Comparison of ENCODE assay signal across 8 cellular contexts in the genomic region with DNA sequence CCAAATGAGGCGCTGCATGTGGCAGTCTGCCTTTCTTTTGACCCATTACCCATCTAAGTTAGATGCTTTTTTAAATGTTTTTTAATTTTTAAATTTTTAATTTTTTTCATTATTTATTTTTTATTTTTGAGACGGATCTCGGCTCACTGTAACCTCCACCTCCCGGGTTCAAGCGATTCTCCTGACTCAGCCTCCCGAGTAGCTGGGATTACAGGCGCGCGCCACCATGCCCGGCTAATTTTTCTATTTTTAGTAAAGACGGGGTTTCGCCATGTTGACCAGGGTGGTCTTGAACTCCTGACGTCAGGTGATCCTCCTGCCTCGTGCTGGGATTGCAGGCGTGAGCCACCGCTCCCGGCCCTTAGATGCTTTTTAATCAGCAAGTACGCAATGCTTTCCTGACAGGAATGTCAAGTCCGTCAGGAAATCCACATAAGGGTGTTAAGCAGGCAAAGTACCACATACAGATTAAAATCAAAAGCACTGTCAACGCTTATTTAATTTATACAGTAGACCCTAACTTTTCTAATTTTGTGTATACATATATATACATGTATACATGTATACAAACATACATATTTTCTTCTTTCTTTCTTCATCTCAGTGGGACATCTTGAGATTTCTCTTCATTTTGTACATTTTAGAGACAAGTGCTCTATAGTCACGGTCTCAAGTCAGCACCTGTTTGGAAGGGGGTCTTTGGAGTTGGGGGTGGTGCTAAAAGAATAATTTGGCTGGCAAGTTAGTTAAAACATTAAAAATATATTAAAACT. TPM values are rescaled to one million over a fixed set of nuclear protein-coding genes. Genes with fewer than 3 reads are reported as not detected.
A peak's percentile ranks its signal among the peaks of the same experiment; 100 is the strongest.
DNase-seq lines count a peak whose midpoint lies in the region; ATAC-seq, FAIRE-seq and TF ChIP-seq lines count a peak whose summit lies in the region.

No MANE protein-coding gene starts in this region.

- peak overlapping the region; percentile 100 for H3K27ac ChIP-seq in CD8-positive, alpha-beta T cell (ENCODE audit: low read depth, low read length)
- H3K27ac ChIP-seq in SK-N-SH (ENCODE audit: low read depth in 2 of 2, low read length in 1 of 2): peak overlapping the region; percentile 20 to 97
- H3K27ac ChIP-seq in K562 (ENCODE audit: extremely low read depth, low read depth, low read length): no peak overlapping the region

- H3K79me2 ChIP-seq in SK-N-SH (ENCODE audit: insufficient read depth) (peaks cover 35% of the 10 kb centered on the region), K562 (ENCODE audit: control insufficient read depth, insufficient read depth, low read length) (no peaks in the 10 kb centered on the region)

- no TSS peak for BruUV-seq in K562 (replicated peaks; lab: Mats Ljungman, UMichigan)

- peak; percentile 8 for ATAC-seq in CD8-positive, alpha-beta T cell
- ATAC-seq in K562 (no peak), esophagus mucosa (no peak)

- H3K4me2 ChIP-seq in SK-N-SH (peak overlapping the region; percentile 25), K562 (ENCODE audit: insufficient read depth, low read length) (peak overlapping the region; percentile 72)

- H2AFZ ChIP-seq in SK-N-SH (ENCODE audit: low read depth) (no peak overlapping the region), K562 (ENCODE audit: low read depth, low read length) (peak overlapping the region; percentile 61)

- H4K20me1 ChIP-seq in SK-N-SH (ENCODE audit: insufficient read depth): no peaks in the 10 kb centered on the region
- no peaks in the 10 kb centered on the region for H4K20me1 ChIP-seq in K562 (replicated peaks; ENCODE audit: control insufficient read depth, insufficient read depth, low read length)

- peaks cover 6% of the 10 kb centered on the region for H3K4me1 ChIP-seq in CD8-positive, alpha-beta T cell (ENCODE audit: insufficient read depth, low read length)
- H3K4me1 ChIP-seq in SK-N-SH (ENCODE audit: control insufficient read depth in 1 of 2, insufficient read depth in 2 of 2, low read depth in 1 of 2, low read length in 1 of 2) (peaks cover 0 to 6% of the 10 kb centered on the region in 2 experiments; a peak in 2 of 4 replicates), K562 (replicated peaks in 1 of 2; ENCODE audit: control insufficient read depth in 2 of 2, insufficient read depth in 2 of 2, low read length in 2 of 2) (peaks cover 0 to 10% of the 10 kb centered on the region in 2 experiments; a peak in 3 of 5 replicates)

- CTCF ChIA-PET in CD8-positive, alpha-beta T cell (lab: Charles Lee): interaction anchor here (0.6 to 2.1 kb wide), 9 partner anchors 10 to 596 kb away, joined by 3 to 9 read pairs (median 4); no protein-coding TSS in a partner anchor
- CTCF ChIA-PET in SK-N-SH (lab: Yijun Ruan, JAX) (interaction anchor here (0.7 to 3.9 kb wide), 22 partner anchors 10 to 306 kb away, joined by 3 to 32 read pairs (median 3); a partner anchor contains a TSS), K562 (lab: Yijun Ruan, JAX; ENCODE audit: low intra/inter-chr PET ratio) (no interaction called here)

- POLR2A ChIA-PET in CD8-positive, alpha-beta T cell (lab: Charles Lee): interaction anchor here (0.7 to 2.7 kb wide), 8 partner anchors 9 to 801 kb away, joined by 3 to 11 read pairs (median 4); a partner anchor contains a TSS
- POLR2A ChIA-PET in SK-N-SH (lab: Yijun Ruan, JAX) (interaction anchor here (1.0 to 1.3 kb wide), 2 partner anchors 70 to 577 kb away, joined by 3 to 5 read pairs; no protein-coding TSS in a partner anchor), K562 (lab: Yijun Ruan, JAX) (interaction anchor here (0.7 to 1.8 kb wide), 3 partner anchors 29 to 206 kb away, joined by 3 to 7 read pairs (median 3); no protein-coding TSS in a partner anchor)

- no peaks in the 10 kb centered on the region for H3K9me3 Mint-ChIP-seq in CD8-positive, alpha-beta T cell
- peaks cover 0 to 5% (median 0%) of the 10 kb centered on the region in 3 donors for H3K9me3 Mint-ChIP-seq in IgD-negative memory B cell

- H3K4me1 Mint-ChIP-seq in CD8-positive, alpha-beta T cell (ENCODE audit: low read depth): peaks cover 22% of the 10 kb centered on the region
- peaks cover 11 to 20% (median 14%) of the 10 kb centered on the region in 3 donors for H3K4me1 Mint-ChIP-seq in IgD-negative memory B cell

- TF ChIP-seq CTCF in CD8-positive, alpha-beta T cell (IDR thresholded peaks at IDR 0.05): no peak
- TF ChIP-seq CTCF in SK-N-SH (IDR thresholded peaks at IDR 0.05) (no peak), K562 (IDR thresholded peaks at IDR 0.05 in 2 of 3, conservative IDR thresholded peaks at IDR 0.05 in 1 of 3; ENCODE audit: insufficient read depth in 2 of 3, low read depth in 1 of 3, low read length in 3 of 3) (no peak)

- H3K36me3 ChIP-seq in CD8-positive, alpha-beta T cell (ENCODE audit: insufficient read depth, low read length): no peaks in the 10 kb centered on the region
- peaks cover under 1 to 3% of the 10 kb centered on the region in 2 experiments for H3K36me3 ChIP-seq in SK-N-SH (replicated peaks in 1 of 2; ENCODE audit: control insufficient read depth in 1 of 2, insufficient read depth in 2 of 2, low read length in 1 of 2)
- no peaks in the 10 kb centered on the region for H3K36me3 ChIP-seq in K562 (ENCODE audit: control insufficient read depth, insufficient read depth, low read length)

- no peaks in the 10 kb centered on the region for H3K9me3 ChIP-seq in CD8-positive, alpha-beta T cell (ENCODE audit: low read length)
- H3K9me3 ChIP-seq in SK-N-SH (no peaks in the 10 kb centered on the region), K562 (replicated peaks; ENCODE audit: control insufficient read depth, insufficient read depth, low read depth, low read length) (no peaks in the 10 kb centered on the region)

- peaks cover 26% of the 10 kb centered on the region for H3F3A ChIP-seq in SK-N-SH (replicated peaks; ENCODE audit: insufficient read depth)

- H3K9me1 ChIP-seq in K562 (ENCODE audit: control insufficient read depth, insufficient read depth, low read length): no peaks in the 10 kb centered on the region

- H3K4me3 ChIP-seq in CD8-positive, alpha-beta T cell (ENCODE audit: low read depth, low read length): peak overlapping the region; percentile 75
- H3K4me3 ChIP-seq in SK-N-SH (ENCODE audit: low read depth in 2 of 2, low read length in 1 of 2) (peak overlapping the region; percentile 44 to 56), K562 (peak overlapping the region; percentile 28; the same call in 1 of the 2 replicates)

- H3K36me3 Mint-ChIP-seq in CD8-positive, alpha-beta T cell: peaks cover 5% of the 10 kb centered on the region
- H3K36me3 Mint-ChIP-seq in IgD-negative memory B cell: peaks cover 6% of the 10 kb centered on the region

- peak in 5 of 7 experiments; percentile 27 to 69 (median 33) for DNase-seq in CD8-positive, alpha-beta T cell
- DNase-seq in SK-N-SH (peak; percentile 20), K562 (ENCODE audit: extremely low read depth in 1 of 4, low spot score in 3 of 4) (peak in 1 of 4 experiments; percentile 79), inferior parietal cortex (ENCODE audit: extremely low spot score) (peak; percentile 60), iPS-NIHi11 (ENCODE audit: low spot score) (no peak)
- DNase-seq in stimulated activated CD4-positive, alpha-beta T cell treated with anti-CD3 and anti-CD28 coated beads, Interleukin-12 subunit alpha, Interleukin-12 subunit beta, amount 100 ng/mL, for 4 hours: peak; percentile 22

- H3K27ac Mint-ChIP-seq in CD8-positive, alpha-beta T cell: peak overlapping the region; percentile 99
- H3K27ac Mint-ChIP-seq in IgD-negative memory B cell: peak overlapping the region; percentile 100

- in situ Hi-C loops in K562 (cut with MboI): no loop called here

- H3K9ac ChIP-seq in SK-N-SH: no peak overlapping the region
- peak overlapping the region in 1 of 2 experiments; percentile 70; a peak in 1 of 4 replicates for H3K9ac ChIP-seq in K562 (ENCODE audit: insufficient read depth in 1 of 2, low read depth in 2 of 2, low read length in 2 of 2)

- no peak for FAIRE-seq in K562 (lab: Jason Lieb, UNC)

- H3K27me3 Mint-ChIP-seq in CD8-positive, alpha-beta T cell (ENCODE audit: low read depth): peaks cover 7% of the 10 kb centered on the region
- no peaks in the 10 kb centered on the region for H3K27me3 Mint-ChIP-seq in IgD-negative memory B cell

- TF ChIP-seq EP300 in SK-N-SH (IDR thresholded peaks at IDR 0.05; ENCODE audit: borderline replicate concordance in 1 of 2, low read depth in 1 of 2, low read length in 1 of 2) (no peak), K562 (IDR thresholded peaks at IDR 0.05; ENCODE audit: low read length) (no peak)

- TF ChIP-seq RAD21 in SK-N-SH (IDR thresholded peaks at IDR 0.05; ENCODE audit: low read length): no peak
- TF ChIP-seq RAD21 in K562 (CRISPR knock-in tag; conservative IDR thresholded peaks at IDR 0.05 in 1 of 2, IDR thresholded peaks at IDR 0.05 in 1 of 2): no peak

- WGBS in SK-N-SH (ENCODE audit: low lambda C conversion rate): 2% methylated on average over 21 of the region's 21 CpGs
- 3% methylated on average over 21 of the region's 21 CpGs for WGBS in K562 (ENCODE audit: insufficient coverage, low coverage, missing lambda C conversion rate)

- intact Hi-C loops in CD8-positive, alpha-beta T cell (cut with DNase I, micrococcal nuclease): loop anchor here (1.0 to 10.0 kb wide), 14 partner anchors 12 to 799 kb away; a partner anchor contains a TSS
- intact Hi-C loops in K562 (cut with micrococcal nuclease): loop anchor here (5.0 to 10.0 kb wide), 3 partner anchors 114 to 579 kb away; no protein-coding TSS in a partner anchor

- H3K27me3 ChIP-seq in CD8-positive, alpha-beta T cell (ENCODE audit: insufficient read depth, low read length): no peaks in the 10 kb centered on the region
- H3K27me3 ChIP-seq in SK-N-SH (ENCODE audit: insufficient read depth) (no peaks in the 10 kb centered on the region), K562 (ENCODE audit: control insufficient read depth in 2 of 2, insufficient read depth in 2 of 2, low read length in 2 of 2) (no peaks in the 10 kb centered on the region)

- H3K4me3 Mint-ChIP-seq in CD8-positive, alpha-beta T cell: peak overlapping the region; percentile 94
- peak overlapping the region; percentile 94 to 99 (median 97) for H3K4me3 Mint-ChIP-seq in IgD-negative memory B cell

- H3K9me2 ChIP-seq in SK-N-SH: no peaks in the 10 kb centered on the region

- no peak for TF ChIP-seq POLR2A in K562 (conservative IDR thresholded peaks at IDR 0.05)

RNA-seq across cellular contexts. Expression of a gene that starts 1.0 kb away (rescaled TPM):
- total RNA-seq in CD8-positive, alpha-beta T cell: under 1 TPM in 1 of 2 experiments, not detected in 1; 0.92 TPM
- polyA plus RNA-seq in IgD-negative memory B cell: 4.1 TPM
- polyA plus RNA-seq in SK-N-SH (2012; rRNA removed): 28.3 and 34.0 TPM in 2 replicates
- 36.6 and 45.8 TPM in 2 replicates for polyA plus RNA-seq in SK-N-SH (2012; cell fraction: cytosol; rRNA removed)
- 18.7 and 42.0 TPM in 2 replicates for polyA plus RNA-seq in SK-N-SH (2012; cell fraction: nucleus; rRNA removed)
- total RNA-seq in K562 (2011; cell fraction: chromatin; rRNA removed; ENCODE audit: low replicate concordance): 0.67 and 2.1 TPM in 2 replicates
- 0.17 and 1.1 TPM in 2 replicates for total RNA-seq in K562 (2011; cell fraction: nucleolus; rRNA removed)
- total RNA-seq in K562 (2011; cell fraction: nucleoplasm; rRNA removed): 2.0 and 3.2 TPM in 2 replicates
- total RNA-seq in K562 (2014; rRNA removed): 1.3 and 1.5 TPM in 2 replicates
- 1.7 and 2.0 TPM in 2 replicates for total RNA-seq in K562 (2014; rRNA removed; fragmentation: Illumina TruSeq; extraction: Trizol)
- 0.98 and 1.7 TPM in 2 replicates for total RNA-seq in K562 (2015; rRNA removed; fragmentation: Illumina TruSeq; extraction: Trizol)
- total RNA-seq in K562 (2021): 0.89 and 1.4 TPM in 2 replicates
- 3.1 and 3.4 TPM in 2 replicates for polyA plus RNA-seq in K562 (2011; rRNA removed)
- polyA plus RNA-seq in K562 (2011; cell fraction: cytosol; rRNA removed): 0.75 and 2.1 TPM in 2 replicates
- 1.1 and 3.3 TPM in 2 replicates for polyA plus RNA-seq in K562 (2011; cell fraction: nucleus; rRNA removed)
- polyA plus RNA-seq in K562 (2012): 1.6 and 1.8 TPM in 2 replicates
- polyA plus RNA-seq in K562 (2014; fragmentation: Illumina TruSeq; extraction: Trizol): 2.4 and 2.8 TPM in 2 replicates
- polyA plus RNA-seq in K562 (2014; fragmentation: Nextera tagmentation; extraction: Ambion mirVana): 1 to 10 TPM; 2.6 to 4.0 TPM
- polyA plus RNA-seq in K562 (2014; rRNA removed): 2.0 and 2.6 TPM in 2 replicates
- polyA minus RNA-seq in K562 (2011; rRNA and poly(A)+ RNA removed): 1.1 and 1.2 TPM in 2 replicates
- 0.76 and 1.0 TPM in 2 replicates for polyA minus RNA-seq in K562 (2011; cell fraction: cytosol; rRNA and poly(A)+ RNA removed)
- polyA minus RNA-seq in K562 (2011; cell fraction: nucleus; rRNA and poly(A)+ RNA removed): 0.89 and 0.94 TPM in 2 replicates
- total RNA-seq in esophagus mucosa: 64.0 TPM

Comparison
In these comparisons a context has a peak if more than half of its experiments do, and no peak if none do; other contexts are left out.
1. RNA of a gene that starts 1.0 kb away (total RNA-seq): 64.0 TPM in esophagus mucosa (single experiment); 0.17 to 3.2 TPM in K562 and 0.92 TPM in CD8-positive, alpha-beta T cell; every median in the first group is over 10 times any median in the second.
2. Peak in every context shown above with its lines, with median percentiles within 50 percentile points of each other: H3K4me3 ChIP-seq.